In the genomic region with DNA sequence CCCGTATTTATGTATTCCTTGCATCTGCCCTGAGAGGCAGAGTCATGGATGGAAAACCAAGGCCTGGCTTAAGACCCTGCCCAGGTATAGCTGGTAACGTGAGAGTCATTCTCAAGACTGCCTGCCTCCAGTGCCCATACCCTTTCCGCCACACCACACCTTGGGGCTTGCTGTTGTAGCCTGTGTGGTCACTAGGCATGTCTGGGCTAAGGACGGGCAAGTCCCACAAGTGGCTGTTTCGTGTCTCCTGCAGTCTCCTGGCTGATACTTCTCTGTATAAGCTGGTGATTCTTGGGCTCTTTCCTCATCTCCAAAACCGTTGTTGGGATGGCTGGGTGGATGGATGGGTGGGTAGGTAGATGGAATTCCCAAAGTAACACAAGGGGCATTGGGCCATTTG, we compare ENCODE assay signal across 19 cellular contexts.
"Had no signal": no experiment of that assay in that cellular context is flagged by ENCODE, and none has a peak within 500 bp of the region (broad histone marks: within the 10 kb centered on the region; RNA-seq: fewer than 3 reads in every experiment).

No MANE protein-coding gene starts in this region.

- H3K4me2 ChIP-seq: hepatocyte had no signal

- H3K27ac ChIP-seq: gastroesophageal sphincter, heart left ventricle, hepatocyte, left lung, prostate gland, sigmoid colon, thoracic aorta, upper lobe of left lung had no signal

- H3K79me2 ChIP-seq: hepatocyte had no signal

- H3K4me1 ChIP-seq: left lung, prostate gland, upper lobe of left lung had no signal

- DNase-seq: effector CD8-positive, alpha-beta T cell; foreskin fibroblast; left cardiac atrium; naive thymus-derived CD8-positive, alpha-beta T cell; nephron progenitor cell; nucleus accumbens; right cardiac atrium; sigmoid colon; stimulated activated CD4-positive, alpha-beta T cell treated with anti-CD3 and anti-CD28 coated beads, Interleukin-2, amount 100 ng/mL, for 24 hours; stimulated activated CD4-positive, alpha-beta T cell treated with anti-CD3 and anti-CD28 coated beads, Interleukin-4, amount 100 ng/mL, for 4 hours; stimulated activated naive B cell treated with anti-CD40 and anti-IgM and Interleukin-4, amounts not matched to agents 10 μg/mL and 1 μg/mL and 100 μg/mL, for 72 hours; upper lobe of left lung had no signal

- H3K36me3 ChIP-seq: heart left ventricle, left lung, prostate gland, thoracic aorta, upper lobe of left lung had no signal

- H2AFZ ChIP-seq: hepatocyte had no signal

- ATAC-seq: gastroesophageal sphincter; heart left ventricle; left cardiac atrium; left lung; naive thymus-derived CD8-positive, alpha-beta T cell; right cardiac atrium; stimulated activated naive B cell treated with anti-CD40 and anti-IgM and Interleukin-4, amounts not matched to agents 10 μg/mL and 1 μg/mL and 100 μg/mL, for 72 hours had no signal

- H3K4me3 ChIP-seq: gastroesophageal sphincter, heart left ventricle, hepatocyte, left lung, prostate gland, sigmoid colon, thoracic aorta, tibial nerve, upper lobe of left lung had no signal

- H3K27me3 ChIP-seq: gastroesophageal sphincter, heart left ventricle, hepatocyte, left lung, sigmoid colon, tibial nerve, upper lobe of left lung had no signal

- H3K9me3 ChIP-seq: gastroesophageal sphincter, left lung, prostate gland, sigmoid colon, thoracic aorta, upper lobe of left lung had no signal
